13 cellular contexts compared by ENCODE assay signal in genomic region chr1:161074676-161075368, GRCh38. TPM values are rescaled to one million over a fixed set of nuclear protein-coding genes. Genes with fewer than 3 reads are reported as not detected.
DNase-seq lines count a peak whose midpoint lies in the region; ATAC-seq and TF ChIP-seq lines count a peak whose summit lies in the region.
"Had no signal": no experiment of that assay in that cellular context is flagged by ENCODE, and none has a peak within 500 bp of the region (broad histone marks: within the 10 kb centered on the region; RNA-seq: fewer than 3 reads in every experiment).

No MANE protein-coding gene starts in this region.

- peak overlapping the region; percentile 24 for H3K27ac Mint-ChIP-seq in T-helper 17 cell
- H3K27ac Mint-ChIP-seq in nephron progenitor cell = peak overlapping the region; percentile 60
- H3K27ac Mint-ChIP-seq: activated T-cell treated with anti-CD3 and anti-CD28 coated beads, Interleukin-2, amount 50 U/mL, for 24 hours had no signal

- peaks cover 23% of the 10 kb centered on the region for H3K4me1 Mint-ChIP-seq in T-helper 17 cell
- peaks cover 24% of the 10 kb centered on the region for H3K4me1 Mint-ChIP-seq in nephron progenitor cell

- no peaks in the 10 kb centered on the region for H3K9me3 Mint-ChIP-seq in nephron progenitor cell

- peak overlapping the region; percentile 33; the same call in 1 of the 2 replicates for H3K27ac ChIP-seq in HEK293 (ENCODE audit: extremely low read depth, low read depth, low read length)
- H3K27ac ChIP-seq: ascending aorta had no signal

- CTCF ChIA-PET in HEK293 (lab: Yijun Ruan, JAX) = interaction anchor here (0.7 to 6.1 kb wide), 2 partner anchors 22 to 48 kb away, joined by 3 to 56 read pairs; partner anchors contain the start of gene KLHDC9

- no peak for DNase-seq in T-helper 17 cell
- no peak for DNase-seq in nephron progenitor cell
- DNase-seq in central memory CD4-positive, alpha-beta T cell = no peak
- DNase-seq: activated CD4-positive, CD25-positive, alpha-beta regulatory T cell treated with anti-CD3 and anti-CD28 coated beads, Interleukin-2, amount 50 U/mL, for 72 hours; activated T-cell treated with anti-CD3 and anti-CD28 coated beads, Interleukin-2, amount 50 U/mL, for 24 hours; kidney; NCI-H1092 treated with DMSO at 0.1 percent for 48 hours had no signal

- ATAC-seq in T-helper 17 cell = no peak
- ATAC-seq in GM21367 (IDR thresholded peaks at IDR 0.05; ENCODE audit: unreplicated experiment) = no peak
- ATAC-seq in GM19023 (IDR thresholded peaks at IDR 0.05; ENCODE audit: unreplicated experiment) = no peak

- TF ChIP-seq CTCF in HEK293 (tag by site-specific recombination; IDR thresholded peaks at IDR 0.05) (no peak), nephron progenitor cell (IDR thresholded peaks at IDR 0.05) (no peak)

- no peaks in the 10 kb centered on the region for H3K27me3 Mint-ChIP-seq in T-helper 17 cell
- peaks cover 9% of the 10 kb centered on the region for H3K27me3 Mint-ChIP-seq in nephron progenitor cell (ENCODE audit: low read depth, poor library complexity)
- H3K27me3 Mint-ChIP-seq: activated T-cell treated with anti-CD3 and anti-CD28 coated beads, Interleukin-2, amount 50 U/mL, for 24 hours had no signal

- H3K4me3 ChIP-seq in HEK293 (ENCODE audit: low read depth, low read length) = peak overlapping the region; percentile 39
- H3K4me3 ChIP-seq: ascending aorta had no signal

- no peaks in the 10 kb centered on the region for H3K36me3 Mint-ChIP-seq in T-helper 17 cell (ENCODE audit: low read depth)
- no peaks in the 10 kb centered on the region for H3K36me3 Mint-ChIP-seq in nephron progenitor cell (ENCODE audit: low read depth)

- H3K4me3 Mint-ChIP-seq in T-helper 17 cell = no peak overlapping the region
- H3K4me3 Mint-ChIP-seq in nephron progenitor cell = no peak overlapping the region
- H3K4me3 Mint-ChIP-seq: activated T-cell treated with anti-CD3 and anti-CD28 coated beads, Interleukin-2, amount 50 U/mL, for 24 hours had no signal

- POLR2A ChIA-PET in HEK293 (lab: Yijun Ruan, JAX) = interaction anchor here (0.9 kb wide), 1 partner anchor 53 kb away, joined by 3 read pairs; no protein-coding TSS in a partner anchor

- H3K4me1 ChIP-seq in HEK293 (ENCODE audit: control insufficient read depth, insufficient read depth, low read length) = no peaks in the 10 kb centered on the region
- H3K4me1 ChIP-seq: ascending aorta had no signal

- peaks cover 0 to 13% of the 10 kb centered on the region in 2 experiments; a peak in 1 of 3 replicates for H3K36me3 ChIP-seq in HEK293 (ENCODE audit: control insufficient read depth in 2 of 2, insufficient read depth in 1 of 2, low read length in 2 of 2)
- H3K36me3 ChIP-seq: ascending aorta had no signal

- H3K9me3 ChIP-seq in HEK293 (ENCODE audit: control insufficient read depth, insufficient read depth, low read depth, low read length) (no peaks in the 10 kb centered on the region), T-helper 17 cell (ENCODE audit: control insufficient read depth, low read length, poor library complexity, severe bottlenecking) (no peaks in the 10 kb centered on the region)
- H3K9me3 ChIP-seq: ascending aorta had no signal

TF ChIP-seq in HEK293, 187 proteins besides CTCF, POLR2A, EP300 and RAD21 (continues in another document):
- no peak for TF ChIP-seq ZFP37 (tag by site-specific recombination; IDR thresholded peaks at IDR 0.05)
- TF ChIP-seq, protein P1, sequence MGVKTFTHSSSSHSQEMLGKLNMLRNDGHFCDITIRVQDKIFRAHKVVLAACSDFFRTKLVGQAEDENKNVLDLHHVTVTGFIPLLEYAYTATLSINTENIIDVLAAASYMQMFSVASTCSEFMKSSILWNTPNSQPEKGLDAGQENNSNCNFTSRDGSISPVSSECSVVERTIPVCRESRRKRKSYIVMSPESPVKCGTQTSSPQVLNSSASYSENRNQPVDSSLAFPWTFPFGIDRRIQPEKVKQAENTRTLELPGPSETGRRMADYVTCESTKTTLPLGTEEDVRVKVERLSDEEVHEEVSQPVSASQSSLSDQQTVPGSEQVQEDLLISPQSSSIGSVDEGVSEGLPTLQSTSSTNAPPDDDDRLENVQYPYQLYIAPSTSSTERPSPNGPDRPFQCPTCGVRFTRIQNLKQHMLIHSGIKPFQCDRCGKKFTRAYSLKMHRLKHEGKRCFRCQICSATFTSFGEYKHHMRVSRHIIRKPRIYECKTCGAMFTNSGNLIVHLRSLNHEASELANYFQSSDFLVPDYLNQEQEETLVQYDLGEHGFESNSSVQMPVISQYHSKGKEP (tag by site-specific recombination; IDR thresholded peaks at IDR 0.05) = no peak
- TF ChIP-seq, protein P2, sequence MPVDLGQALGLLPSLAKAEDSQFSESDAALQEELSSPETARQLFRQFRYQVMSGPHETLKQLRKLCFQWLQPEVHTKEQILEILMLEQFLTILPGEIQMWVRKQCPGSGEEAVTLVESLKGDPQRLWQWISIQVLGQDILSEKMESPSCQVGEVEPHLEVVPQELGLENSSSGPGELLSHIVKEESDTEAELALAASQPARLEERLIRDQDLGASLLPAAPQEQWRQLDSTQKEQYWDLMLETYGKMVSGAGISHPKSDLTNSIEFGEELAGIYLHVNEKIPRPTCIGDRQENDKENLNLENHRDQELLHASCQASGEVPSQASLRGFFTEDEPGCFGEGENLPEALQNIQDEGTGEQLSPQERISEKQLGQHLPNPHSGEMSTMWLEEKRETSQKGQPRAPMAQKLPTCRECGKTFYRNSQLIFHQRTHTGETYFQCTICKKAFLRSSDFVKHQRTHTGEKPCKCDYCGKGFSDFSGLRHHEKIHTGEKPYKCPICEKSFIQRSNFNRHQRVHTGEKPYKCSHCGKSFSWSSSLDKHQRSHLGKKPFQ (tag by site-specific recombination; IDR thresholded peaks at IDR 0.05) = no peak
- peak; percentile 45 for TF ChIP-seq GLIS2 (tag by site-specific recombination; IDR thresholded peaks at IDR 0.05)
- TF ChIP-seq EGR2 (tag by site-specific recombination; IDR thresholded peaks at IDR 0.05; ENCODE audit: low read depth) = peak; percentile 12; the same call in 1 of the 2 replicates
- TF ChIP-seq ZNF391 (tag by site-specific recombination; IDR thresholded peaks at IDR 0.05; ENCODE audit: borderline replicate concordance, low read depth) = no peak
- TF ChIP-seq KLF1 (tag by site-specific recombination; IDR thresholded peaks at IDR 0.05) = peak; percentile 82
- TF ChIP-seq ZNF580 (tag by site-specific recombination; IDR thresholded peaks at IDR 0.05) = no peak
- no peak for TF ChIP-seq HOXA7 (CRISPR knock-in tag; IDR thresholded peaks at IDR 0.05; ENCODE audit: borderline replicate concordance)
- no peak for TF ChIP-seq ZNF121 (tag by site-specific recombination; IDR thresholded peaks at IDR 0.05)
- TF ChIP-seq GLI4 (tag by site-specific recombination; IDR thresholded peaks at IDR 0.05) = no peak
- TF ChIP-seq, protein P3, sequence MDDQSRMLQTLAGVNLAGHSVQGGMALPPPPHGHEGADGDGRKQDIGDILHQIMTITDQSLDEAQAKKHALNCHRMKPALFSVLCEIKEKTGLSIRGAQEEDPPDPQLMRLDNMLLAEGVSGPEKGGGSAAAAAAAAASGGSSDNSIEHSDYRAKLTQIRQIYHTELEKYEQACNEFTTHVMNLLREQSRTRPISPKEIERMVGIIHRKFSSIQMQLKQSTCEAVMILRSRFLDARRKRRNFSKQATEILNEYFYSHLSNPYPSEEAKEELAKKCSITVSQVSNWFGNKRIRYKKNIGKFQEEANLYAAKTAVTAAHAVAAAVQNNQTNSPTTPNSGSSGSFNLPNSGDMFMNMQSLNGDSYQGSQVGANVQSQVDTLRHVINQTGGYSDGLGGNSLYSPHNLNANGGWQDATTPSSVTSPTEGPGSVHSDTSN (CRISPR knock-in tag; IDR thresholded peaks at IDR 0.05) = no peak
- TF ChIP-seq ZNF416 (tag by site-specific recombination; IDR thresholded peaks at IDR 0.05) = no peak
- TF ChIP-seq ZFP41 (tag by site-specific recombination; IDR thresholded peaks at IDR 0.05; ENCODE audit: borderline replicate concordance) = no peak
- no peak for TF ChIP-seq ZBTB26 (tag by site-specific recombination; optimal IDR thresholded peaks at IDR 0.05)
- peak; percentile 26 for TF ChIP-seq ZNF335 (tag by site-specific recombination; conservative IDR thresholded peaks at IDR 0.05)
- no peak for TF ChIP-seq MEIS1 (CRISPR knock-in tag; IDR thresholded peaks at IDR 0.05; ENCODE audit: borderline replicate concordance)
- TF ChIP-seq SP7 (tag by site-specific recombination; IDR thresholded peaks at IDR 0.05) = no peak
- TF ChIP-seq ZNF837 (tag by site-specific recombination; IDR thresholded peaks at IDR 0.05) = no peak
- TF ChIP-seq ZNF623 (tag by site-specific recombination; IDR thresholded peaks at IDR 0.05) = no peak

RNA-seq across cellular contexts. Expression of gene ARHGAP30, which starts 5.1 kb away (rescaled TPM):
- 100 to 1,000 TPM; 156 to 189 TPM for total RNA-seq in T-helper 17 cell
- total RNA-seq: myocyte had no signal

RNA-seq across cellular contexts. Expression of gene NECTIN4, which starts 14.5 kb away (rescaled TPM):
- total RNA-seq in T-helper 17 cell = not detected
- total RNA-seq: ascending aorta, frontal cortex had no signal

RNA-seq across cellular contexts. Expression of gene KLHDC9, which starts 23.3 kb away (rescaled TPM):
- under 1 TPM in 1 of 2 donors, not detected in 1; 0.57 TPM for total RNA-seq in T-helper 17 cell

RNA-seq across cellular contexts. Expression of gene USF1, which starts 29.0 kb away (rescaled TPM):
- 10 to 100 TPM; 80.6 to 85.4 TPM for total RNA-seq in T-helper 17 cell

RNA-seq across cellular contexts. Expression of gene TSTD1, which starts 36.1 kb away (rescaled TPM):
- 10 to 100 TPM; 45.5 to 45.7 TPM for total RNA-seq in T-helper 17 cell
- total RNA-seq: ascending aorta had no signal
